8 cellular contexts compared by ENCODE assay signal in the genomic region with DNA sequence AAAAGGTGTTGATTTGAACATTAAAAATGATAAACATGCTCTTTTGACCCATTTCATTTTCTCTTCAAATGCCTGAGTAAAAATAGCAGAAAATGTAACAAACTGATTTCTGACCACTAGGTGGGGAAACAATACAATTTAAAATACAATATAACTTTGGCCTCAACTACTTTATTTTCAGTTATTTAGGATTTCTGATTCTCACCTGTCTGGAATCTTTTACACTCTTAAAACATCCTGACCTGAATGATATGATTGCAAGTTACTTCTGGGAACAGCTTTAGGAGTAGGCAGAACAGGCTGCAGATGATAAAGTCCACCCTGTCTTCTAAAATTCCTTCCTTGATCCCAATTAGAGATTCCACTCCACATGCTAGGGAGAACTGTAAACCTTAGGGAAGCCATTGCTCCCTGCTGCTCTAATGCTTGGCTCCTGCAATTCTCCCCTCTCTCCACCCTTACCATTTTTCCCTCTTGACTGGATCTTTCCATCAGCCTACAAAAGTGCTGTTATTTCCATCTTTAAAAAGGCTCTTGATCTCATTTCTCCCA.
DNase-seq lines count a peak whose midpoint lies in the region; ATAC-seq and TF ChIP-seq lines count a peak whose summit lies in the region.

No MANE protein-coding gene starts in this region.

- no peak overlapping the region for H3K9ac ChIP-seq in Loucy (ENCODE audit: low read depth, low read length, poor library complexity, severe bottlenecking)

- no peak overlapping the region for H3K27ac ChIP-seq in body of pancreas

- no peaks in the 10 kb centered on the region for H3F3A ChIP-seq in Loucy (ENCODE audit: low read depth)

- peaks cover 26 to 28% of the 10 kb centered on the region in 2 donors for H3K4me1 Mint-ChIP-seq in natural killer cell treated with Interleukin-12 subunit alpha and Interleukin-12 subunit beta and Interleukin-15 and Interleukin-18, amount 100 ng/mL, for 72 hours (ENCODE audit: low read depth in 2 of 2)

- H2AFZ ChIP-seq in Loucy (ENCODE audit: low read length): no peak overlapping the region

- TF ChIP-seq CTCF in Loucy (conservative IDR thresholded peaks at IDR 0.05; ENCODE audit: low read length): peak; percentile 65
- peak in 4 of 7 experiments; percentile 10 to 29 (median 16) for TF ChIP-seq CTCF in body of pancreas (IDR thresholded peaks at IDR 0.05)

- no peak overlapping the region for H3K4me3 Mint-ChIP-seq in natural killer cell treated with Interleukin-12 subunit alpha and Interleukin-12 subunit beta and Interleukin-15 and Interleukin-18, amount 100 ng/mL, for 72 hours

- H3K36me3 Mint-ChIP-seq in natural killer cell treated with Interleukin-12 subunit alpha and Interleukin-12 subunit beta and Interleukin-15 and Interleukin-18, amount 100 ng/mL, for 72 hours: peaks cover 14% of the 10 kb centered on the region

- H3K27me3 Mint-ChIP-seq in natural killer cell treated with Interleukin-12 subunit alpha and Interleukin-12 subunit beta and Interleukin-15 and Interleukin-18, amount 100 ng/mL, for 72 hours: no peaks in the 10 kb centered on the region

- no peak overlapping the region for H3K4me2 ChIP-seq in Loucy (ENCODE audit: low read depth, low read length, poor library complexity, severe bottlenecking)

- peaks cover 16% of the 10 kb centered on the region for H4K20me1 ChIP-seq in Loucy (ENCODE audit: insufficient read depth, low read length, poor library complexity, severe bottlenecking)

- peak overlapping the region; percentile 54 to 72 for H3K27ac Mint-ChIP-seq in natural killer cell treated with Interleukin-12 subunit alpha and Interleukin-12 subunit beta and Interleukin-15 and Interleukin-18, amount 100 ng/mL, for 72 hours

- H3K4me1 ChIP-seq in Loucy (ENCODE audit: insufficient read depth, low read length, poor library complexity, severe bottlenecking): peaks cover 8% of the 10 kb centered on the region
- H3K4me1 ChIP-seq in body of pancreas: no peaks in the 10 kb centered on the region

- ATAC-seq in body of pancreas (no peak), HG03571 (IDR thresholded peaks at IDR 0.05; ENCODE audit: unreplicated experiment) (no peak), HG02798 (IDR thresholded peaks at IDR 0.05; ENCODE audit: poor library complexity, unreplicated experiment) (no peak)
- no peak for ATAC-seq in natural killer cell treated with Interleukin-12 subunit alpha and Interleukin-12 subunit beta and Interleukin-15 and Interleukin-18, amount 100 ng/mL, for 72 hours

- DNase-seq in EH (ENCODE audit: low read depth): peak; percentile 37
- DNase-seq in body of pancreas: no peak
- DNase-seq in natural killer cell treated with Interleukin-12 subunit alpha and Interleukin-12 subunit beta and Interleukin-15 and Interleukin-18, amount 100 ng/mL, for 72 hours (ENCODE audit: low spot score): no peak
- no peak for DNase-seq in NCI-H345 treated with DMSO at 0.1 percent for 48 hours (lab: John Stamatoyannopoulos, UW; ENCODE audit: unreplicated experiment)
- no peak for DNase-seq in NCI-H1417 (lab: John Stamatoyannopoulos, UW)

- H3K4me3 ChIP-seq in Loucy (ENCODE audit: low read length, poor library complexity, severe bottlenecking) (no peak overlapping the region), body of pancreas (no peak overlapping the region)

- intact Hi-C loops in body of pancreas (cut with DNase I): no loop called here

- no peaks in the 10 kb centered on the region for H3K9me3 Mint-ChIP-seq in natural killer cell treated with Interleukin-12 subunit alpha and Interleukin-12 subunit beta and Interleukin-15 and Interleukin-18, amount 100 ng/mL, for 72 hours

- H3K9me2 ChIP-seq in Loucy (replicated peaks; ENCODE audit: low read depth, low read length): no peaks in the 10 kb centered on the region

- TF ChIP-seq POLR2A in body of pancreas (IDR thresholded peaks at IDR 0.05): no peak

- H3K36me3 ChIP-seq in Loucy (ENCODE audit: insufficient read depth, low read length): peaks cover 72% of the 10 kb centered on the region
- no peaks in the 10 kb centered on the region for H3K36me3 ChIP-seq in body of pancreas (replicated peaks in 1 of 2; ENCODE audit: insufficient read depth in 1 of 2, low read depth in 2 of 2)

- no peaks in the 10 kb centered on the region for H3K9me3 ChIP-seq in Loucy (ENCODE audit: insufficient read depth, low read depth, low read length)
- no peaks in the 10 kb centered on the region for H3K9me3 ChIP-seq in body of pancreas

- peaks cover 74% of the 10 kb centered on the region for H3K79me2 ChIP-seq in Loucy (ENCODE audit: insufficient read depth, low read length)

- no peaks in the 10 kb centered on the region for H3K27me3 ChIP-seq in Loucy (ENCODE audit: insufficient read depth, low read length, poor library complexity, severe bottlenecking)
- H3K27me3 ChIP-seq in body of pancreas: no peaks in the 10 kb centered on the region
